ENCODE assay signal across 29 cellular contexts in genomic region chr13:41136396-41137031, GRCh38.
"Had no signal": no experiment of that assay in that cellular context is flagged by ENCODE, and none has a peak within 500 bp of the region (broad histone marks: within the 10 kb centered on the region; RNA-seq: fewer than 3 reads in every experiment).

No MANE protein-coding gene starts in this region.

- DNase-seq: activated CD4-positive, alpha-beta memory T cell treated with anti-CD3 and anti-CD28 coated beads, Interleukin-2, amount 10 ng/mL, durations not matched to agents 7 days and 5 days; activated CD4-positive, alpha-beta T cell treated with anti-CD3 and anti-CD28 coated beads for 1 hour; activated CD4-positive, alpha-beta T cell treated with anti-CD3 and anti-CD28 coated beads, Interleukin-2, amount 10 ng/mL, durations not matched to agents 7 days and 5 days; activated CD8-positive, alpha-beta memory T cell treated with anti-CD3 and anti-CD28 coated beads, Interleukin-2, amount 50 U/mL, for 48 hours; activated gamma-delta T cell treated with Interleukin-2 at 50 U/mL for 16 hours; activated naive CD4-positive, alpha-beta T cell treated with anti-CD3 and anti-CD28 coated beads, Interleukin-2, amount 50 U/mL, for 16 hours; activated T-cell treated with anti-CD3 and anti-CD28 coated beads, Interleukin-2, amount 50 U/mL, for 4 hours; amniotic stem cell; head of caudate nucleus; hippocampal formation; kidney; left colon; naive B cell; pancreas; retina; stimulated activated CD4-positive, alpha-beta T cell treated with anti-CD3 and anti-CD28 coated beads, Interleukin-4, amount 100 ng/mL, for 24 hours; stomach; T-helper 17 cell; T1000; thyroid gland had no signal

- H3K36me3 Mint-ChIP-seq: mesothelial cell of epicardium had no signal

- H3K27ac Mint-ChIP-seq: activated CD4-positive, alpha-beta memory T cell treated with anti-CD3 and anti-CD28 coated beads, Interleukin-2, amount 10 ng/mL, durations not matched to agents 7 days and 5 days; activated CD4-positive, alpha-beta T cell treated with anti-CD3 and anti-CD28 coated beads, Interleukin-2, amount 10 ng/mL, durations not matched to agents 7 days and 5 days; activated T-helper 17 cell treated with anti-CD3 and anti-CD28 coated beads, Interleukin-2, amount 50 U/mL, for 72 hours; dendritic cell treated with granulocyte-macrophage colony-stimulating factor and Interleukin-4, amounts not matched to agents 40 ng/mL and 50 ng/mL, for 4 days; mesothelial cell of epicardium; stimulated activated effector memory CD8-positive, alpha-beta T cell treated with anti-CD3 and anti-CD28 coated beads, Interleukin-12 subunit alpha, Interleukin-12 subunit beta, amount 100 ng/mL, for 72 hours; T-helper 17 cell had no signal

- H3K9me3 ChIP-seq: gastroesophageal sphincter, pancreas, prostate gland, stomach, thyroid gland had no signal

- H3K9me3 Mint-ChIP-seq: activated CD4-positive, alpha-beta memory T cell treated with anti-CD3 and anti-CD28 coated beads, Interleukin-2, amount 10 ng/mL, durations not matched to agents 7 days and 5 days; activated CD4-positive, alpha-beta T cell treated with anti-CD3 and anti-CD28 coated beads, Interleukin-2, amount 10 ng/mL, durations not matched to agents 7 days and 5 days; activated T-cell treated with anti-CD3 and anti-CD28 coated beads, Interleukin-2, amount 50 U/mL, for 4 hours; activated T-helper 17 cell treated with anti-CD3 and anti-CD28 coated beads, Interleukin-2, amount 50 U/mL, for 72 hours; central memory CD8-positive, alpha-beta T cell; mesothelial cell of epicardium; stimulated activated effector memory CD8-positive, alpha-beta T cell treated with anti-CD3 and anti-CD28 coated beads, Interleukin-12 subunit alpha, Interleukin-12 subunit beta, amount 100 ng/mL, for 72 hours had no signal

- H3K27me3 ChIP-seq: gastroesophageal sphincter, pancreas, stomach, thyroid gland had no signal

- H3K27me3 Mint-ChIP-seq: activated CD4-positive, alpha-beta memory T cell treated with anti-CD3 and anti-CD28 coated beads, Interleukin-2, amount 10 ng/mL, durations not matched to agents 7 days and 5 days; activated CD4-positive, alpha-beta T cell treated with anti-CD3 and anti-CD28 coated beads, Interleukin-2, amount 10 ng/mL, durations not matched to agents 7 days and 5 days; activated T-helper 17 cell treated with anti-CD3 and anti-CD28 coated beads, Interleukin-2, amount 50 U/mL, for 72 hours; central memory CD8-positive, alpha-beta T cell; dendritic cell treated with granulocyte-macrophage colony-stimulating factor and Interleukin-4, amounts not matched to agents 40 ng/mL and 50 ng/mL, for 4 days; naive B cell; T-helper 17 cell had no signal

- ATAC-seq: activated T-cell treated with anti-CD3 and anti-CD28 coated beads, Interleukin-2, amount 50 U/mL, for 4 hours; activated T-helper 17 cell treated with anti-CD3 and anti-CD28 coated beads, Interleukin-2, amount 50 U/mL, for 72 hours; gastroesophageal sphincter; left colon; pancreas; sciatic nerve; stimulated activated effector memory CD8-positive, alpha-beta T cell treated with anti-CD3 and anti-CD28 coated beads, Interleukin-12 subunit alpha, Interleukin-12 subunit beta, amount 100 ng/mL, for 72 hours; T-helper 17 cell had no signal

- H3K4me3 Mint-ChIP-seq: activated CD4-positive, alpha-beta memory T cell treated with anti-CD3 and anti-CD28 coated beads, Interleukin-2, amount 10 ng/mL, durations not matched to agents 7 days and 5 days; activated CD4-positive, alpha-beta T cell treated with anti-CD3 and anti-CD28 coated beads, Interleukin-2, amount 10 ng/mL, durations not matched to agents 7 days and 5 days; activated T-cell treated with anti-CD3 and anti-CD28 coated beads, Interleukin-2, amount 50 U/mL, for 4 hours; activated T-helper 17 cell treated with anti-CD3 and anti-CD28 coated beads, Interleukin-2, amount 50 U/mL, for 72 hours; central memory CD8-positive, alpha-beta T cell; dendritic cell treated with granulocyte-macrophage colony-stimulating factor and Interleukin-4, amounts not matched to agents 40 ng/mL and 50 ng/mL, for 4 days; mesothelial cell of epicardium; stimulated activated effector memory CD8-positive, alpha-beta T cell treated with anti-CD3 and anti-CD28 coated beads, Interleukin-12 subunit alpha, Interleukin-12 subunit beta, amount 100 ng/mL, for 72 hours; T-helper 17 cell had no signal

- H3K27ac ChIP-seq: gastroesophageal sphincter, pancreas, prostate gland, skin epidermis, stomach, thyroid gland had no signal

- H3K4me3 ChIP-seq: gastroesophageal sphincter, pancreas, prostate gland, skin epidermis, stomach, thyroid gland had no signal

- H3K36me3 ChIP-seq: gastroesophageal sphincter, pancreas, prostate gland, stomach, thyroid gland had no signal

- H3K4me1 ChIP-seq: pancreas had no signal
